16 cellular contexts compared by ENCODE assay signal in the genomic region with DNA sequence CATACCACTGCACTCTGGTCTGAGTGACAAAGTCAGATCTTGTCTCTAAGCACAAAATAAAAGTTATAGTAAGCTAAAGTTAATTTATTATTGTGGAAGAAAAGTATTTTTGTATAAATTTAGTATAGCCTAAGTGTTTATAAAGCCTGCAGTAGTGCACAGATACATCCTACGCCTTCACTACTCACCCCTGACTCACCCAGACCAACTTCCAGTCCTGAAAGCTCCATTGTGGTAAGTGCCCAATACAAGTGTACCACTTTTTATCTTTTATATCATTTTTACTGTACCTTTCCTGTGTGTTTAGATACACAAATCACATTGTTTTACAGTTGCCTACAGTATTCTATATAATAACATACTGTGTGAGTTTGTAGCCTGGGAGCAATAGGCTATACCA. TPM values are rescaled to one million over a fixed set of nuclear protein-coding genes. Genes with fewer than 3 reads are reported as not detected.
DNase-seq lines count a peak whose midpoint lies in the region; ATAC-seq and TF ChIP-seq lines count a peak whose summit lies in the region.
"Had no signal": no experiment of that assay in that cellular context is flagged by ENCODE, and none has a peak within 500 bp of the region (broad histone marks: within the 10 kb centered on the region; RNA-seq: fewer than 3 reads in every experiment).

No MANE protein-coding gene starts in this region.

- H3F3A ChIP-seq in smooth muscle cell (ENCODE audit: low read depth): peaks cover 11% of the 10 kb centered on the region

- no peak for TF ChIP-seq CTCF in RWPE2 (IDR thresholded peaks at IDR 0.05; ENCODE audit: poor library complexity, severe bottlenecking)
- TF ChIP-seq CTCF in smooth muscle cell (IDR thresholded peaks at IDR 0.05; ENCODE audit: borderline replicate concordance, insufficient read depth, poor library complexity, severe bottlenecking): no peak
- TF ChIP-seq CTCF in left lung (IDR thresholded peaks at IDR 0.05): no peak

- H4K20me1 ChIP-seq in smooth muscle cell (ENCODE audit: low read depth): peaks cover 81% of the 10 kb centered on the region

- peaks cover 0 to 2% of the 10 kb centered on the region in 2 donors for H3K36me3 Mint-ChIP-seq in activated naive CD4-positive, alpha-beta T cell treated with anti-CD3 and anti-CD28 coated beads, Interleukin-2, amount 50 U/mL, for 72 hours

- H3K27me3 ChIP-seq in RWPE2 (ENCODE audit: insufficient read depth, poor library complexity, severe bottlenecking): no peaks in the 10 kb centered on the region
- H3K27me3 ChIP-seq in smooth muscle cell (ENCODE audit: low read depth): no peaks in the 10 kb centered on the region
- H3K27me3 ChIP-seq in left lung: no peaks in the 10 kb centered on the region
- H3K27me3 ChIP-seq: adrenal gland, colonic mucosa, right atrium auricular region, tibial artery had no signal

- peaks cover 85% of the 10 kb centered on the region for H3K79me2 ChIP-seq in smooth muscle cell (ENCODE audit: low read depth)

- DNase-seq in activated naive CD4-positive, alpha-beta T cell treated with anti-CD3 and anti-CD28 coated beads, Interleukin-2, amount 50 U/mL, for 72 hours (ENCODE audit: low spot score in 2 of 2): no peak
- no peak for DNase-seq in activated naive CD4-positive, alpha-beta T cell (lab: John Stamatoyannopoulos, UW)
- DNase-seq in RWPE2 (ENCODE audit: low spot score) (no peak), epithelial cell of prostate (ENCODE audit: low read depth, low spot score) (no peak), smooth muscle cell (lab: John Stamatoyannopoulos, UW; ENCODE audit: unreplicated experiment) (no peak), NCI-H146 treated with DMSO at 0.1 percent for 48 hours (lab: John Stamatoyannopoulos, UW; ENCODE audit: unreplicated experiment) (no peak), left lung (no peak)
- DNase-seq: adrenal gland; colonic mucosa; NCI-H2029 treated with DMSO at 0.1 percent for 48 hours; PC-9; stimulated activated CD8-positive, alpha-beta memory T cell treated with anti-CD3 and anti-CD28 coated beads, Interleukin-4, amount 100 ng/mL, for 48 hours; tibial artery had no signal

- intact Hi-C loops in left lung (cut with DNase I): no loop called here

- no peak overlapping the region for H3K4me2 ChIP-seq in smooth muscle cell
- H3K4me2 ChIP-seq: PC-9 had no signal

- H3K4me3 ChIP-seq in RWPE2 (ENCODE audit: severe bottlenecking) (no peak overlapping the region), smooth muscle cell (no peak overlapping the region), left lung (no peak overlapping the region)
- H3K4me3 ChIP-seq: adrenal gland, colonic mucosa, PC-9, right atrium auricular region, tibial artery had no signal

- H3K9me3 ChIP-seq in RWPE2 (ENCODE audit: severe bottlenecking) (no peaks in the 10 kb centered on the region), smooth muscle cell (replicated peaks; ENCODE audit: low read depth) (no peaks in the 10 kb centered on the region), left lung (no peaks in the 10 kb centered on the region)
- H3K9me3 ChIP-seq: adrenal gland, colonic mucosa, right atrium auricular region, tibial artery had no signal

- H3K36me3 ChIP-seq in RWPE2 (ENCODE audit: low read depth) (no peaks in the 10 kb centered on the region; the same call in 1 of the 2 replicates), smooth muscle cell (ENCODE audit: low read depth) (no peaks in the 10 kb centered on the region), left lung (no peaks in the 10 kb centered on the region)
- H3K36me3 ChIP-seq: adrenal gland, colonic mucosa, right atrium auricular region, tibial artery had no signal

- H2AFZ ChIP-seq in smooth muscle cell (ENCODE audit: low read depth): no peak overlapping the region
- H2AFZ ChIP-seq: PC-9 had no signal

- WGBS in smooth muscle cell (ENCODE audit: low lambda C conversion rate): 92% methylated on average over 1 of the region's 1 CpG

- H3K9me3 Mint-ChIP-seq in activated naive CD4-positive, alpha-beta T cell treated with anti-CD3 and anti-CD28 coated beads, Interleukin-2, amount 50 U/mL, for 72 hours: no peaks in the 10 kb centered on the region
- H3K9me3 Mint-ChIP-seq: neural crest cell had no signal

- H3K9ac ChIP-seq in smooth muscle cell (ENCODE audit: low read depth): peak overlapping the region; percentile 70

- H3K27ac ChIP-seq in RWPE2 (ENCODE audit: poor library complexity, severe bottlenecking): peak overlapping the region; percentile 31
- H3K27ac ChIP-seq in epithelial cell of prostate: peak overlapping the region; percentile 84
- peak overlapping the region; percentile 86 for H3K27ac ChIP-seq in smooth muscle cell (ENCODE audit: low read depth)
- no peak overlapping the region for H3K27ac ChIP-seq in left lung
- H3K27ac ChIP-seq: adrenal gland, colonic mucosa, PC-9, right atrium auricular region, tibial artery had no signal

- no peak overlapping the region for H3K27ac Mint-ChIP-seq in activated naive CD4-positive, alpha-beta T cell treated with anti-CD3 and anti-CD28 coated beads, Interleukin-2, amount 50 U/mL, for 72 hours

- ATAC-seq in activated naive CD4-positive, alpha-beta T cell treated with anti-CD3 and anti-CD28 coated beads, Interleukin-2, amount 50 U/mL, for 72 hours: peak; percentile 66 to 70
- peak; percentile 48; the same call in 1 of the 3 replicates for ATAC-seq in RWPE2 (ENCODE audit: low read depth)
- no peak for ATAC-seq in GM21825 (IDR thresholded peaks at IDR 0.05; ENCODE audit: unreplicated experiment)
- ATAC-seq in left lung: no peak

- H3K4me1 ChIP-seq in RWPE2 (ENCODE audit: insufficient read depth, poor library complexity, severe bottlenecking) (peaks cover 18% of the 10 kb centered on the region), smooth muscle cell (ENCODE audit: low read depth) (peaks cover 4% of the 10 kb centered on the region), left lung (no peaks in the 10 kb centered on the region)
- H3K4me1 ChIP-seq: adrenal gland, colonic mucosa, right atrium auricular region had no signal

RNA-seq across cellular contexts. Expression of a gene that starts 57.5 kb away (rescaled TPM):
- 10 to 100 TPM; 35.5 to 36.2 TPM for total RNA-seq in activated naive CD4-positive, alpha-beta T cell treated with anti-CD3 and anti-CD28 coated beads, Interleukin-2, amount 50 U/mL, for 72 hours
- total RNA-seq in smooth muscle cell (259 and 275 TPM in 2 replicates), left lung (10 to 100 TPM; 53.7 to 59.1 TPM)
- 225 and 230 TPM in 2 replicates for polyA plus RNA-seq in smooth muscle cell

Comparison
In these comparisons a context has a peak if more than half of its experiments do, and no peak if none do; other contexts are left out.
1. ATAC-seq: peak in activated naive CD4-positive, alpha-beta T cell treated with anti-CD3 and anti-CD28 coated beads, Interleukin-2, amount 50 U/mL, for 72 hours (2 of 2) and RWPE2 (single experiment); none in GM21825 (single experiment) and left lung (single experiment).
2. H3K27ac ChIP-seq: peak in RWPE2 (single experiment), epithelial cell of prostate (single experiment) and smooth muscle cell (single experiment); none in left lung (0 of 2).